ENCODE assay signal across 7 cellular contexts in genomic region chrX:63173841-63174718, GRCh38.
DNase-seq lines count a peak whose midpoint lies in the region; ATAC-seq and TF ChIP-seq lines count a peak whose summit lies in the region.
"Not testable (repeated sequence)": the region's sequence is repeated elsewhere in the genome, so short reads cannot be mapped to it uniquely, and the experiment has no call there.

No MANE protein-coding gene starts in this region.

- H4K20me1 ChIP-seq in HCT116 (ENCODE audit: insufficient read depth) = not testable (repeated sequence)

- POLR2A ChIA-PET in HCT116 (lab: Charles Lee) = not testable (repeated sequence)

- TSS peak; percentile 84 for BruUV-seq in HCT116 (replicated peaks; lab: Mats Ljungman, UMichigan)

- not testable (repeated sequence) for H3K4me3 ChIP-seq in HCT116 (replicated peaks in 1 of 2; ENCODE audit: low read depth in 1 of 2, low read length in 2 of 2); left lung; lung; thoracic aorta

- no CpG with 5 or more reads among the region's 8 CpGs for WGBS in lung, 2 donors

- H2AFZ ChIP-seq in HCT116 (ENCODE audit: low read depth, low read length, poor library complexity, severe bottlenecking) = not testable (repeated sequence)

- TF ChIP-seq POLR2A in HCT116 (IDR thresholded peaks at IDR 0.05; ENCODE audit: borderline replicate concordance, extremely low read depth, insufficient read depth, insufficient read length) = not testable (repeated sequence)

- DNase-seq in HCT116 (ENCODE audit: low read depth, low spot score); left cardiac atrium; left lung; lung (ENCODE audit: low spot score); thoracic aorta (ENCODE audit: low spot score): not testable (repeated sequence)

- TF ChIP-seq CTCF in HCT116 (IDR thresholded peaks at IDR 0.05 in 2 of 3, conservative IDR thresholded peaks at IDR 0.05 in 1 of 3; ENCODE audit: borderline replicate concordance in 1 of 3, insufficient read depth in 1 of 3, low read depth in 2 of 3, low read length in 2 of 3); left lung (IDR thresholded peaks at IDR 0.05); lung (IDR thresholded peaks at IDR 0.05; ENCODE audit: control extremely low read depth, extremely low read depth); thoracic aorta (IDR thresholded peaks at IDR 0.05): not testable (repeated sequence)

- H3K9ac ChIP-seq in HCT116 (ENCODE audit: low read length) = not testable (repeated sequence)

- ATAC-seq in HCT116 = peak; percentile 88
- ATAC-seq in SK-N-SH treated with all-trans-retinoic acid at 6 μM for 48 hours = peak; percentile 66
- peak; percentile 49 for ATAC-seq in esophagus mucosa
- ATAC-seq in left cardiac atrium = peak; percentile 85 to 92
- ATAC-seq in left lung = peak; percentile 90
- ATAC-seq in lung (ENCODE audit: insufficient read depth, low FRiP score) = peak; percentile 90
- ATAC-seq in thoracic aorta (ENCODE audit: insufficient number of reproducible peaks, low FRiP score, low read depth) = peak; percentile 69

- intact Hi-C loops in HCT116 (cut with micrococcal nuclease); left cardiac atrium (cut with DNase I); left lung (cut with DNase I): not testable (repeated sequence)

- H3K79me2 ChIP-seq in HCT116 (ENCODE audit: insufficient read depth, low read length) = not testable (repeated sequence)

- not testable (repeated sequence) for H3K4me2 ChIP-seq in HCT116 (ENCODE audit: low read length)

- H3K27ac ChIP-seq in HCT116 (ENCODE audit: low read depth, low read length); left lung; lung (ENCODE audit: low read depth in 1 of 2, low read length in 1 of 2); thoracic aorta: not testable (repeated sequence)

- not testable (repeated sequence) for H3K9me2 ChIP-seq in HCT116 (ENCODE audit: insufficient read depth)

- CTCF ChIA-PET in HCT116 (lab: Charles Lee) = not testable (repeated sequence)

- not testable (repeated sequence) for H3K27me3 ChIP-seq in HCT116 (ENCODE audit: insufficient read depth, low read length); left lung; lung (ENCODE audit: control insufficient read depth, insufficient read depth); thoracic aorta (replicated peaks; ENCODE audit: insufficient read depth)

- H3K9me3 ChIP-seq in HCT116 (ENCODE audit: control insufficient read depth in 1 of 2, insufficient read depth in 1 of 2, low read depth in 1 of 2, low read length in 2 of 2); left lung; lung (ENCODE audit: control insufficient read depth in 2 of 2, insufficient read depth in 1 of 2, low read length in 1 of 2); thoracic aorta: not testable (repeated sequence)

- RAD21 ChIA-PET in HCT116 (lab: Charles Lee; ENCODE audit: low non-redundant PET in 1 of 2, low total read pairs in 2 of 2, uncharacterized antibody in 2 of 2, unreplicated experiment in 2 of 2) = not testable (repeated sequence)

- not testable (repeated sequence) for H3K36me3 ChIP-seq in HCT116 (ENCODE audit: control insufficient read depth in 1 of 2, insufficient read depth in 2 of 2, low read length in 2 of 2); left lung; lung (ENCODE audit: control insufficient read depth in 2 of 2, insufficient read depth in 2 of 2, low read length in 2 of 2); thoracic aorta

- not testable (repeated sequence) for H3K4me1 ChIP-seq in HCT116 (ENCODE audit: control insufficient read depth in 1 of 2, insufficient read depth in 2 of 2, low read length in 2 of 2); left lung; lung (ENCODE audit: control insufficient read depth in 2 of 2, insufficient read depth in 2 of 2, low read length in 2 of 2); thoracic aorta (ENCODE audit: control insufficient read depth in 1 of 2, low read depth in 2 of 2)

- not testable (repeated sequence) for TF ChIP-seq RAD21 in HCT116 (IDR thresholded peaks at IDR 0.05; ENCODE audit: low read depth)
